20 cellular contexts compared by ENCODE assay signal in genomic region chr18:76656925-76657324, GRCh38.
DNase-seq lines count a peak whose midpoint lies in the region; ATAC-seq and TF ChIP-seq lines count a peak whose summit lies in the region.
"Had no signal": no experiment of that assay in that cellular context is flagged by ENCODE, and none has a peak within 500 bp of the region (broad histone marks: within the 10 kb centered on the region; RNA-seq: fewer than 3 reads in every experiment).

No MANE protein-coding gene starts in this region.

- no peak for TF ChIP-seq POLR2A in HCT116 (IDR thresholded peaks at IDR 0.05; ENCODE audit: borderline replicate concordance, extremely low read depth, insufficient read depth, insufficient read length)

- no TSS peak for BruUV-seq in HCT116 (replicated peaks; lab: Mats Ljungman, UMichigan)

- H2AFZ ChIP-seq in HCT116 (ENCODE audit: low read depth, low read length, poor library complexity, severe bottlenecking) (no peak overlapping the region), neural progenitor cell (replicated peaks) (peak overlapping the region; percentile 17)

- peaks cover 10% of the 10 kb centered on the region for H3K27me3 Mint-ChIP-seq in neural progenitor cell (ENCODE audit: insufficient read depth, low read depth)

- DNase-seq in D341Med (ENCODE audit: low spot score) (peak; percentile 68), HCT116 (ENCODE audit: low read depth, low spot score) (no peak), SK-N-DZ (ENCODE audit: low spot score) (peak; percentile 83), neural progenitor cell (ENCODE audit: low spot score) (no peak), cortex of kidney (lab: John Stamatoyannopoulos, UW) (no peak), HEK293T (ENCODE audit: extremely low spot score) (no peak), NCI-H510A (lab: John Stamatoyannopoulos, UW) (no peak), head of caudate nucleus (no peak)
- DNase-seq: Caco-2; CD4-positive, alpha-beta memory T cell; DMS153; GOT3; Karpas-422; NCI-H1694; NCI-H2081; NCI-H2171; NCI-H69; Peyer's patch; SJCRH30 had no signal

- H3K36me3 Mint-ChIP-seq in neural progenitor cell: no peaks in the 10 kb centered on the region
- H3K36me3 Mint-ChIP-seq: CD4-positive, alpha-beta memory T cell had no signal

- no peaks in the 10 kb centered on the region for H3K9me3 ChIP-seq in HCT116 (ENCODE audit: control insufficient read depth in 1 of 2, insufficient read depth in 1 of 2, low read depth in 1 of 2, low read length in 2 of 2)
- H3K9me3 ChIP-seq in neural progenitor cell (ENCODE audit: low read depth): no peaks in the 10 kb centered on the region
- H3K9me3 ChIP-seq: Caco-2, Peyer's patch, SJCRH30 had no signal

- CTCF ChIA-PET in HCT116 (lab: Charles Lee): no interaction called here
- CTCF ChIA-PET in HEK293T (lab: Yijun Ruan, JAX): interaction anchor here (0.8 to 1.3 kb wide), 4 partner anchors 16 to 73 kb away, joined by 3 to 5 read pairs (median 3); no protein-coding TSS in a partner anchor

- no peak for ATAC-seq in HCT116

- H3K27ac Mint-ChIP-seq in neural progenitor cell: no peak overlapping the region
- H3K27ac Mint-ChIP-seq: CD4-positive, alpha-beta memory T cell had no signal

- peaks cover 6% of the 10 kb centered on the region for H3K4me1 Mint-ChIP-seq in neural progenitor cell

- POLR2A ChIA-PET in HCT116 (lab: Charles Lee): no interaction called here
- POLR2A ChIA-PET in HEK293T (lab: Yijun Ruan, JAX): no interaction called here

- H3K9me3 Mint-ChIP-seq in neural progenitor cell: no peaks in the 10 kb centered on the region
- H3K9me3 Mint-ChIP-seq: CD4-positive, alpha-beta memory T cell had no signal

- H3K36me3 ChIP-seq in HCT116 (ENCODE audit: control insufficient read depth in 1 of 2, insufficient read depth in 2 of 2, low read length in 2 of 2) (no peaks in the 10 kb centered on the region), neural progenitor cell (no peaks in the 10 kb centered on the region)
- H3K36me3 ChIP-seq: BLaER1 treated with 17β-estradiol and CSF1 and Interleukin-3, amounts not matched to agents 10 nM and 100 nM; Peyer's patch; SJCRH30 had no signal

- no peak overlapping the region for H3K4me3 Mint-ChIP-seq in neural progenitor cell

- H3K4me2 ChIP-seq in HCT116 (ENCODE audit: low read length) (no peak overlapping the region), neural progenitor cell (no peak overlapping the region)

- H3K9me2 ChIP-seq in HCT116 (ENCODE audit: insufficient read depth): no peaks in the 10 kb centered on the region

- no peaks in the 10 kb centered on the region for H3K4me1 ChIP-seq in HCT116 (ENCODE audit: control insufficient read depth in 1 of 2, insufficient read depth in 2 of 2, low read length in 2 of 2)
- peaks cover 7% of the 10 kb centered on the region for H3K4me1 ChIP-seq in neural progenitor cell
- H3K4me1 ChIP-seq: Caco-2, Peyer's patch, SJCRH30 had no signal

- no peaks in the 10 kb centered on the region for H3K79me2 ChIP-seq in HCT116 (ENCODE audit: insufficient read depth, low read length)
- H3K79me2 ChIP-seq in neural progenitor cell (ENCODE audit: low read depth): no peaks in the 10 kb centered on the region

- TF ChIP-seq CTCF in HCT116 (IDR thresholded peaks at IDR 0.05 in 2 of 3, conservative IDR thresholded peaks at IDR 0.05 in 1 of 3; ENCODE audit: borderline replicate concordance in 1 of 3, insufficient read depth in 1 of 3, low read depth in 2 of 3, low read length in 2 of 3) (no peak), neural progenitor cell (IDR thresholded peaks at IDR 0.05) (no peak)

- no peak overlapping the region for H3K4me3 ChIP-seq in HCT116 (replicated peaks in 1 of 2; ENCODE audit: low read depth in 1 of 2, low read length in 2 of 2)
- H3K4me3 ChIP-seq in neural progenitor cell: no peak overlapping the region
- H3K4me3 ChIP-seq: BLaER1 treated with 17β-estradiol and CSF1 and Interleukin-3, amounts not matched to agents 10 nM and 100 nM; Peyer's patch; SJCRH30 had no signal

- H3K27ac ChIP-seq in HCT116 (ENCODE audit: low read depth, low read length) (no peak overlapping the region), neural progenitor cell (no peak overlapping the region)
- H3K27ac ChIP-seq: BLaER1 treated with 17β-estradiol and CSF1 and Interleukin-3, amounts not matched to agents 10 nM and 100 nM; Peyer's patch; SJCRH30 had no signal

- no peak for TF ChIP-seq RAD21 in HCT116 (IDR thresholded peaks at IDR 0.05; ENCODE audit: low read depth)

- H3K27me3 ChIP-seq in HCT116 (ENCODE audit: insufficient read depth, low read length) (peaks cover 53% of the 10 kb centered on the region), neural progenitor cell (no peaks in the 10 kb centered on the region)
- H3K27me3 ChIP-seq: BLaER1 treated with 17β-estradiol and CSF1 and Interleukin-3, amounts not matched to agents 10 nM and 100 nM; Peyer's patch; SJCRH30 had no signal

- intact Hi-C loops in HCT116 (cut with micrococcal nuclease): no loop called here
- intact Hi-C loops in head of caudate nucleus (cut with DNase I): no loop called here

- RAD21 ChIA-PET in HCT116 (lab: Charles Lee; ENCODE audit: low non-redundant PET in 1 of 2, low total read pairs in 2 of 2, uncharacterized antibody in 2 of 2, unreplicated experiment in 2 of 2): no interaction called here

- H3K9ac ChIP-seq in HCT116 (ENCODE audit: low read length): no peak overlapping the region
- no peak overlapping the region for H3K9ac ChIP-seq in neural progenitor cell
- H3K9ac ChIP-seq: BLaER1 treated with 17β-estradiol and CSF1 and Interleukin-3, amounts not matched to agents 10 nM and 100 nM had no signal

- peaks cover 3% of the 10 kb centered on the region for H3F3A ChIP-seq in neural progenitor cell (ENCODE audit: low read depth)

- no peaks in the 10 kb centered on the region for H4K20me1 ChIP-seq in HCT116 (ENCODE audit: insufficient read depth)
- H4K20me1 ChIP-seq in neural progenitor cell (ENCODE audit: low read depth): no peaks in the 10 kb centered on the region
- H4K20me1 ChIP-seq: BLaER1 treated with 17β-estradiol and CSF1 and Interleukin-3, amounts not matched to agents 10 nM and 100 nM had no signal

TF ChIP-seq in HCT116, 20 proteins besides CTCF, POLR2A, EP300 and RAD21:
- TF ChIP-seq SP1 (IDR thresholded peaks at IDR 0.05; ENCODE audit: low read depth): no peak
- peak; percentile 65; the same call in 1 of the 2 replicates for TF ChIP-seq EZH2 (IDR thresholded peaks at IDR 0.05)

TF ChIP-seq in HEK293T, 16 proteins besides CTCF, POLR2A, EP300 and RAD21:
- TF ChIP-seq CTBP1 (IDR thresholded peaks at IDR 0.05; ENCODE audit: borderline replicate concordance) (no peak), ELF4 (IDR thresholded peaks at IDR 0.05) (no peak), BHLHE40 (IDR thresholded peaks at IDR 0.05; ENCODE audit: borderline replicate concordance) (no peak), FOXA1 (IDR thresholded peaks at IDR 0.05) (no peak), SUZ12 (IDR thresholded peaks at IDR 0.05) (no peak), L3MBTL2 (conservative IDR thresholded peaks at IDR 0.05) (no peak), FOXK2 (IDR thresholded peaks at IDR 0.05) (no peak), NFRKB (IDR thresholded peaks at IDR 0.05) (no peak), ARNT (IDR thresholded peaks at IDR 0.05) (no peak), LEF1 (IDR thresholded peaks at IDR 0.05; ENCODE audit: borderline replicate concordance) (no peak), TARDBP (IDR thresholded peaks at IDR 0.05) (no peak), HDGF (IDR thresholded peaks at IDR 0.05; ENCODE audit: borderline replicate concordance) (no peak), FOXM1 (IDR thresholded peaks at IDR 0.05; ENCODE audit: borderline replicate concordance) (no peak)

Comparison
In these comparisons a context has a peak if more than half of its experiments do, and no peak if none do; other contexts are left out.
1. DNase-seq: peak in D341Med (single experiment) and SK-N-DZ (single experiment); none in HCT116 (single experiment), neural progenitor cell (single experiment), cortex of kidney (single experiment), HEK293T (single experiment), NCI-H510A (single experiment) and head of caudate nucleus (0 of 42).